ENCODE assay signal across 5 cellular contexts in the genomic region with DNA sequence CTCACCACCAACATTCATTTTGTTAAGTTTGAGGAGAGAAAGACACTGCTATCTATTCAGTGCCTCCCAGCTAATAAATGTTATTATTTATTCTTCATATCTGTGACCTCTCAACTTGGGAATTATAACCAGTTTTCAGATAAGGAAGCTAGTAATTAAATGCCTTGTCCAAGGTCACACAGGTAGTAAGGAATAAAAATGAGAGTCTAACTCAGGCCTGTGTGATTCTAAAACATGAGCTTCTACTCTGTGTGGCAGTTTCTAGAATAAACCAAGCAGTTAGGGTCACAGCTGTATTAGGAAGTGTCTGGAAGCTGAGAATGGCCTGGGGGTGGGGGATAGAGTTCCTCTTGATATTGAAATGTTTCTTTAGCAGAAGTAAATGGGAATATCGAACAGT.
"Had no signal": no experiment of that assay in that cellular context is flagged by ENCODE, and none has a peak within 500 bp of the region (broad histone marks: within the 10 kb centered on the region; RNA-seq: fewer than 3 reads in every experiment).

No MANE protein-coding gene starts in this region.

- ATAC-seq: GM23338 had no signal

- DNase-seq: H9, HCEC 1CT had no signal

- H3K4me3 ChIP-seq: GM23338 had no signal

- H3K4me2 ChIP-seq: GM23338 had no signal

- H2AFZ ChIP-seq: GM23338 had no signal

- FAIRE-seq: H1, HTR-8/SVneo had no signal
